Comparison of ENCODE assay signal across 10 cellular contexts in genomic region chr7:36116347-36117200, GRCh38. TPM values are rescaled to one million over a fixed set of nuclear protein-coding genes. Genes with fewer than 3 reads are reported as not detected.
DNase-seq lines count a peak whose midpoint lies in the region; ATAC-seq and TF ChIP-seq lines count a peak whose summit lies in the region.
"Had no signal": no experiment of that assay in that cellular context is flagged by ENCODE, and none has a peak within 500 bp of the region (broad histone marks: within the 10 kb centered on the region; RNA-seq: fewer than 3 reads in every experiment).

No MANE protein-coding gene starts in this region.

- H3K27ac ChIP-seq in ACC112 (ENCODE audit: low read depth, low read length) (peak overlapping the region; percentile 82), ascending aorta (peak overlapping the region; percentile 78 to 82), right lobe of liver (no peak overlapping the region)

- H3K4me1 ChIP-seq in ACC112 (ENCODE audit: control insufficient read depth, insufficient read depth, low read length, unreplicated experiment) (peaks cover 45% of the 10 kb centered on the region), ascending aorta (peaks cover 24 to 45% of the 10 kb centered on the region in 2 donors), right lobe of liver (peaks cover 0 to 9% (median 3%) of the 10 kb centered on the region in 4 donors)

- peak; percentile 15 for DNase-seq in HFFc6
- no peak for DNase-seq in ascending aorta (ENCODE audit: low spot score in 2 of 2)
- no peak for DNase-seq in right lobe of liver
- no peak for DNase-seq in T1000 (lab: John Stamatoyannopoulos, UW)
- no peak for DNase-seq in NCI-H1436 treated with DMSO at 0.1 percent for 48 hours (lab: John Stamatoyannopoulos, UW)
- DNase-seq in erythroblast (lab: John Stamatoyannopoulos, UW) = no peak
- DNase-seq: activated CD8-positive, alpha-beta memory T cell treated with anti-CD3 and anti-CD28 coated beads for 24 hours; OCI-M1 had no signal

- 30% methylated on average over 5 of the region's 5 CpGs for WGBS in right lobe of liver (ENCODE audit: insufficient coverage, low coverage, low lambda C conversion rate, missing lambda C conversion rate)

- H3K4me3 ChIP-seq in ACC112 (ENCODE audit: low read depth, low read length) = peak overlapping the region; percentile 32
- peak overlapping the region in 1 of 2 donors; percentile 21 for H3K4me3 ChIP-seq in ascending aorta
- H3K4me3 ChIP-seq in right lobe of liver = no peak overlapping the region

- H3K36me3 ChIP-seq in ACC112 (ENCODE audit: insufficient read depth, low read length) (no peaks in the 10 kb centered on the region), ascending aorta (no peaks in the 10 kb centered on the region), right lobe of liver (no peaks in the 10 kb centered on the region)

- peaks cover 4% of the 10 kb centered on the region; the same call in 1 of the 2 replicates for H3K9me3 Mint-ChIP-seq in HFFc6

- H3K4me3 Mint-ChIP-seq in HFFc6 = peak overlapping the region; percentile 84

- intact Hi-C loops in ascending aorta (cut with DNase I) (loop anchor here (2.0 to 10.0 kb wide), 4 partner anchors 36 to 312 kb away; partner anchors contain the start of genes EEPD1 and SEPTIN7), right lobe of liver (cut with DNase I) (no loop called here)

- ATAC-seq in right lobe of liver = peak in 1 of 4 donors; percentile 44
- ATAC-seq in HG03439 (IDR thresholded peaks at IDR 0.05; ENCODE audit: unreplicated experiment) = no peak

- H3K9me3 ChIP-seq in ascending aorta (no peaks in the 10 kb centered on the region), right lobe of liver (no peaks in the 10 kb centered on the region)

- peaks cover 55% of the 10 kb centered on the region for H3K4me1 Mint-ChIP-seq in HFFc6 (ENCODE audit: low read depth)

- H3K27me3 ChIP-seq in ACC112 (ENCODE audit: insufficient read depth, low read length) (no peaks in the 10 kb centered on the region), ascending aorta (no peaks in the 10 kb centered on the region), right lobe of liver (no peaks in the 10 kb centered on the region)

- H3K79me2 ChIP-seq in ACC112 (ENCODE audit: control insufficient read depth, insufficient read depth, low read length, unreplicated experiment) = no peaks in the 10 kb centered on the region

- H3K27ac Mint-ChIP-seq in HFFc6 = peak overlapping the region; percentile 94

- TF ChIP-seq POLR2A in right lobe of liver (IDR thresholded peaks at IDR 0.05) = peak; percentile 21
- TF ChIP-seq POLR2A in erythroblast (IDR thresholded peaks at IDR 0.05; ENCODE audit: low read length) = no peak

- H2AFZ ChIP-seq in ACC112 (ENCODE audit: low read length, unreplicated experiment) = peak overlapping the region; percentile 47

- no peak for TF ChIP-seq CTCF in HFFc6 (IDR thresholded peaks at IDR 0.05)
- no peak for TF ChIP-seq CTCF in ascending aorta (IDR thresholded peaks at IDR 0.05)
- TF ChIP-seq CTCF in right lobe of liver (IDR thresholded peaks at IDR 0.05) = no peak

- peaks cover 7% of the 10 kb centered on the region; the same call in 1 of the 2 replicates for H3K36me3 Mint-ChIP-seq in HFFc6 (ENCODE audit: low read depth)

- H3K27me3 Mint-ChIP-seq in HFFc6 (ENCODE audit: insufficient read depth) = peaks cover 1% of the 10 kb centered on the region; the same call in 1 of the 2 replicates

RNA-seq across cellular contexts. Expression of gene EEPD1, which starts 36.5 kb away (rescaled TPM):
- 1 to 10 TPM in 5 of 6 experiments, under 1 TPM in 1; 0.95 to 2.7 (median 1.5) TPM for total RNA-seq in HFFc6 (2021; fragmentation: NEBNext Ultra II Directional; extraction: Animal tissue kit (Norgen Biotek cat#: 25700))
- total RNA-seq in ascending aorta = 14.0 TPM
- total RNA-seq in right lobe of liver = 10 to 100 TPM in 4 of 6 experiments, 1 to 10 TPM in 2; 5.9 to 18.6 (median 10.6) TPM

Comparison
In these comparisons a context has a peak if more than half of its experiments do, and no peak if none do; other contexts are left out.
1. H3K27ac ChIP-seq: peak in ACC112 (single experiment) and ascending aorta (2 of 2); none in right lobe of liver (0 of 3).